ENCODE assay signal across 13 cellular contexts in genomic region chr16:51148674-51149228, GRCh38. TPM values are rescaled to one million over a fixed set of nuclear protein-coding genes. Genes with fewer than 3 reads are reported as not detected.
DNase-seq lines count a peak whose midpoint lies in the region; ATAC-seq and TF ChIP-seq lines count a peak whose summit lies in the region.
"Had no signal": no experiment of that assay in that cellular context is flagged by ENCODE, and none has a peak within 500 bp of the region (broad histone marks: within the 10 kb centered on the region; RNA-seq: fewer than 3 reads in every experiment).

No MANE protein-coding gene starts in this region.

- no peak overlapping the region for H3K18ac ChIP-seq in mesenchymal stem cell (ENCODE audit: low read depth in 1 of 2, low read length in 2 of 2)

- peak overlapping the region; percentile 86 for H3K9ac ChIP-seq in endodermal cell (ENCODE audit: extremely low read depth, low read length, poor library complexity, severe bottlenecking)
- no peak overlapping the region for H3K9ac ChIP-seq in mesenchymal stem cell (ENCODE audit: low read length)

- H2AFZ ChIP-seq in mesenchymal stem cell (ENCODE audit: low read depth, low read length) = no peak overlapping the region

- H3K14ac ChIP-seq in mesenchymal stem cell (ENCODE audit: low read length in 2 of 2) = no peak overlapping the region

- intact Hi-C loops in vagina (cut with DNase I) = no loop called here
- intact Hi-C loops in posterior vena cava (cut with DNase I) = no loop called here

- H3K23ac ChIP-seq in mesenchymal stem cell (ENCODE audit: low read length in 2 of 2) = no peak overlapping the region

- H3K27me3 Mint-ChIP-seq in T-helper 1 cell treated with Interleukin-12 subunit alpha and Interleukin-12 subunit beta and Interleukin-4 antibody, amounts not matched to agents 30 μg/mL and 1 μg/mL, for 36 hours (ENCODE audit: low read depth) = peaks cover 70% of the 10 kb centered on the region
- H3K27me3 Mint-ChIP-seq in endodermal cell (ENCODE audit: insufficient read depth) = peaks cover 28% of the 10 kb centered on the region

- H3K36me3 Mint-ChIP-seq in T-helper 1 cell treated with Interleukin-12 subunit alpha and Interleukin-12 subunit beta and Interleukin-4 antibody, amounts not matched to agents 30 μg/mL and 1 μg/mL, for 36 hours (ENCODE audit: low read depth) = no peaks in the 10 kb centered on the region
- H3K36me3 Mint-ChIP-seq in endodermal cell (ENCODE audit: low read depth) = peaks cover 23% of the 10 kb centered on the region

- no peak overlapping the region for H2BK120ac ChIP-seq in mesenchymal stem cell (ENCODE audit: low read depth, low read length)

- H3K4me1 ChIP-seq in endodermal cell (ENCODE audit: control insufficient read depth, insufficient read depth, low read length) (peaks cover 13% of the 10 kb centered on the region), mesenchymal stem cell (ENCODE audit: control insufficient read depth, insufficient read depth, low read depth, low read length) (peaks cover 13% of the 10 kb centered on the region), vagina (no peaks in the 10 kb centered on the region)

- H4K8ac ChIP-seq in mesenchymal stem cell (ENCODE audit: low read length) = no peak overlapping the region

- H3K27me3 ChIP-seq in endodermal cell (ENCODE audit: control insufficient read depth, insufficient read depth, low read length, poor library complexity, severe bottlenecking) (no peaks in the 10 kb centered on the region), mesenchymal stem cell (ENCODE audit: control insufficient read depth in 1 of 2, insufficient read depth in 1 of 2, low read length in 2 of 2) (peaks cover 4 to 17% of the 10 kb centered on the region in 2 experiments), vagina (no peaks in the 10 kb centered on the region)

- DNase-seq in T-helper 1 cell = no peak
- no peak for DNase-seq in endodermal cell
- DNase-seq in mesenchymal stem cell = peak; percentile 51
- DNase-seq in vagina (ENCODE audit: extremely low spot score in 2 of 2) = no peak
- no peak for DNase-seq in posterior vena cava (ENCODE audit: low spot score)
- no peak for DNase-seq in HuH-7.5 (ENCODE audit: low spot score)
- DNase-seq: activated CD8-positive, alpha-beta memory T cell treated with anti-CD3 and anti-CD28 coated beads, Interleukin-2, amount 50 U/mL, for 4 hours; adrenal gland; NCI-H2227 treated with DMSO at 0.1 percent for 48 hours; Peyer's patch; stimulated activated naive CD4-positive, alpha-beta T cell had no signal

- no peak overlapping the region for H2BK12ac ChIP-seq in mesenchymal stem cell (ENCODE audit: low read length in 2 of 2)

- H2BK5ac ChIP-seq in mesenchymal stem cell (ENCODE audit: low read depth, low read length, poor library complexity, severe bottlenecking) = no peak overlapping the region

- WGBS in endodermal cell (ENCODE audit: insufficient coverage in 1 of 2, insufficient read length in 1 of 2), 2 experiments = 0% methylated on average over 1 of the region's 2 CpGs; no CpG with 5 or more reads in 1 of the 2 experiments
- no CpG with 5 or more reads among the region's 2 CpGs for WGBS in mesenchymal stem cell

- H3K36me3 ChIP-seq in endodermal cell (ENCODE audit: control insufficient read depth, insufficient read depth, low read length) (no peaks in the 10 kb centered on the region), mesenchymal stem cell (ENCODE audit: control insufficient read depth in 1 of 2, insufficient read depth in 2 of 2, low read depth in 1 of 2, low read length in 2 of 2) (no peaks in the 10 kb centered on the region), vagina (no peaks in the 10 kb centered on the region)
- H3K36me3 ChIP-seq: adrenal gland, Peyer's patch had no signal

- peak overlapping the region; percentile 99 for H3K4me3 ChIP-seq in endodermal cell (ENCODE audit: low read length)
- no peak overlapping the region for H3K4me3 ChIP-seq in mesenchymal stem cell (ENCODE audit: insufficient read depth in 1 of 2, low read depth in 1 of 2, low read length in 2 of 2)
- peak overlapping the region; percentile 56 to 67 for H3K4me3 ChIP-seq in vagina
- H3K4me3 ChIP-seq: adrenal gland had no signal

- H2AK5ac ChIP-seq in mesenchymal stem cell (ENCODE audit: low read length, severe bottlenecking) = no peak overlapping the region

- peak overlapping the region; percentile 98 for H3K4me2 ChIP-seq in mesenchymal stem cell (ENCODE audit: low read length, poor library complexity, severe bottlenecking)

- no peak for ATAC-seq in HG03135 (IDR thresholded peaks at IDR 0.05; ENCODE audit: unreplicated experiment)

- H3K27ac Mint-ChIP-seq in T-helper 1 cell treated with Interleukin-12 subunit alpha and Interleukin-12 subunit beta and Interleukin-4 antibody, amounts not matched to agents 30 μg/mL and 1 μg/mL, for 36 hours = peak overlapping the region; percentile 31
- no peak overlapping the region for H3K27ac Mint-ChIP-seq in endodermal cell

- peaks cover 2% of the 10 kb centered on the region for H3K79me1 ChIP-seq in mesenchymal stem cell (replicated peaks; ENCODE audit: low read length, poor library complexity, severe bottlenecking)

- peak in 1 of 2 donors; percentile 30 for TF ChIP-seq POLR2A in vagina (IDR thresholded peaks at IDR 0.05)

- no peak overlapping the region for H3K4me3 Mint-ChIP-seq in T-helper 1 cell treated with Interleukin-12 subunit alpha and Interleukin-12 subunit beta and Interleukin-4 antibody, amounts not matched to agents 30 μg/mL and 1 μg/mL, for 36 hours
- H3K4me3 Mint-ChIP-seq in endodermal cell = peak overlapping the region; percentile 96

- TF ChIP-seq CTCF in endodermal cell (conservative IDR thresholded peaks at IDR 0.05) (no peak), vagina (IDR thresholded peaks at IDR 0.05) (no peak)

- H2BK15ac ChIP-seq in mesenchymal stem cell (ENCODE audit: low read depth, poor library complexity, severe bottlenecking) = no peak overlapping the region

- no peak overlapping the region for H3K4ac ChIP-seq in mesenchymal stem cell (ENCODE audit: low read depth in 1 of 2, low read length in 2 of 2)

- H3K9me3 ChIP-seq in endodermal cell (ENCODE audit: control insufficient read depth, low read length) (no peaks in the 10 kb centered on the region), mesenchymal stem cell (ENCODE audit: control insufficient read depth, low read length) (no peaks in the 10 kb centered on the region), vagina (no peaks in the 10 kb centered on the region)
- H3K9me3 ChIP-seq: adrenal gland, Peyer's patch had no signal

- H3K27ac ChIP-seq in endodermal cell (ENCODE audit: low read depth, low read length) (no peak overlapping the region), mesenchymal stem cell (ENCODE audit: low read length, poor library complexity, severe bottlenecking) (no peak overlapping the region), vagina (peak overlapping the region; percentile 92)
- H3K27ac ChIP-seq: adrenal gland had no signal

- H4K91ac ChIP-seq in mesenchymal stem cell (ENCODE audit: low read length) = no peak overlapping the region

- peaks cover 4% of the 10 kb centered on the region for H3K9me3 Mint-ChIP-seq in T-helper 1 cell treated with Interleukin-12 subunit alpha and Interleukin-12 subunit beta and Interleukin-4 antibody, amounts not matched to agents 30 μg/mL and 1 μg/mL, for 36 hours
- H3K9me3 Mint-ChIP-seq in endodermal cell = no peaks in the 10 kb centered on the region

- no peaks in the 10 kb centered on the region for H3K4me1 Mint-ChIP-seq in T-helper 1 cell treated with Interleukin-12 subunit alpha and Interleukin-12 subunit beta and Interleukin-4 antibody, amounts not matched to agents 30 μg/mL and 1 μg/mL, for 36 hours (ENCODE audit: low read depth)
- peaks cover 46% of the 10 kb centered on the region for H3K4me1 Mint-ChIP-seq in endodermal cell

RNA-seq across cellular contexts. Expression of gene SALL1, which starts 2.3 kb away (rescaled TPM):
- 100 to 1,000 TPM; 122 to 172 TPM for total RNA-seq in endodermal cell
- 49.8 TPM for polyA plus RNA-seq in endodermal cell (2013, experiment 1 of 2)
- polyA plus RNA-seq in endodermal cell (2013, experiment 2 of 2) = 45.5 TPM
- polyA plus RNA-seq in mesenchymal stem cell (2013, experiment 1 of 2) = 52.3 TPM
- polyA plus RNA-seq in mesenchymal stem cell (2013, experiment 2 of 2) = 50.1 TPM
- total RNA-seq in vagina = 6.9 TPM
- total RNA-seq in posterior vena cava = not detected

Comparison
In these comparisons a context has a peak if more than half of its experiments do, and no peak if none do; other contexts are left out.
1. H3K4me3 ChIP-seq: peak in endodermal cell (single experiment) and vagina (2 of 2); none in mesenchymal stem cell (0 of 2).
2. RNA of gene SALL1, which starts 2.3 kb away (total RNA-seq): 122 to 172 TPM in endodermal cell; 6.9 TPM in vagina (single experiment) and not detected in posterior vena cava; every median in the first group is over 10 times any median in the second.